ENCODE assay signal across 8 cellular contexts in genomic region chr11:39220501-39221230, GRCh38.
"Had no signal": no experiment of that assay in that cellular context is flagged by ENCODE, and none has a peak within 500 bp of the region (broad histone marks: within the 10 kb centered on the region; RNA-seq: fewer than 3 reads in every experiment).

No MANE protein-coding gene starts in this region.

- H3K9ac ChIP-seq: GM23248 had no signal

- H3K36me3 ChIP-seq: HAP-1 had no signal

- H3K4me3 ChIP-seq: GM23248, HAP-1 had no signal

- H3K4me1 ChIP-seq: HAP-1 had no signal

- H3K9me3 ChIP-seq: HAP-1 had no signal

- FAIRE-seq: HTR-8/SVneo had no signal

- ATAC-seq: HCT116 had no signal

- DNase-seq: GM23248, GOT3, H7, HFFc6, KG1 had no signal

- H2AFZ ChIP-seq: GM23248 had no signal

- H3K27ac ChIP-seq: GM23248 had no signal
